In genomic region chr20:32678948-32679347, GRCh38 we compare ENCODE assay signal across 13 cellular contexts.
DNase-seq lines count a peak whose midpoint lies in the region; ATAC-seq and TF ChIP-seq lines count a peak whose summit lies in the region.
"Had no signal": no experiment of that assay in that cellular context is flagged by ENCODE, and none has a peak within 500 bp of the region (broad histone marks: within the 10 kb centered on the region; RNA-seq: fewer than 3 reads in every experiment).

No MANE protein-coding gene starts in this region.

- H3K9me3 ChIP-seq in NT2/D1 (ENCODE audit: insufficient read depth, low read length) = no peaks in the 10 kb centered on the region
- H3K9me3 ChIP-seq: tibial nerve had no signal

- no peak for TF ChIP-seq CTCF in foreskin fibroblast (IDR thresholded peaks at IDR 0.05; ENCODE audit: low read depth, low read length)

- H3K4me3 ChIP-seq in NT2/D1 (ENCODE audit: insufficient read length, low read depth) = no peak overlapping the region
- no peak overlapping the region for H3K4me3 ChIP-seq in foreskin fibroblast (ENCODE audit: low read depth in 1 of 2, low read length in 2 of 2)
- H3K4me3 ChIP-seq: tibial nerve had no signal

- DNase-seq in GM04504 (ENCODE audit: low read depth) = peak; percentile 61
- no peak for DNase-seq in NT2/D1 (ENCODE audit: low read depth, low spot score)
- peak; percentile 52 to 78 for DNase-seq in foreskin fibroblast
- DNase-seq in pons (ENCODE audit: low spot score) = peak; percentile 67
- DNase-seq in NCI-H2171 treated with DMSO at 0.1 percent for 48 hours (lab: John Stamatoyannopoulos, UW) = no peak
- no peak for DNase-seq in HuH-7.5 (ENCODE audit: low spot score)
- DNase-seq: activated naive CD4-positive, alpha-beta T cell treated with anti-CD3 and anti-CD28 coated beads, Interleukin-2, amount 10 ng/mL, durations not matched to agents 7 days and 5 days; NCI-H524 treated with DMSO at 0.1 percent for 48 hours; SIG-M5; small intestine had no signal

- peak overlapping the region; percentile 51 for H3K9ac ChIP-seq in NT2/D1 (ENCODE audit: insufficient read length, low read depth)

- ATAC-seq in GM21526 (IDR thresholded peaks at IDR 0.05; ENCODE audit: low FRiP score, unreplicated experiment) (no peak), HG03159 (IDR thresholded peaks at IDR 0.05; ENCODE audit: unreplicated experiment) (no peak)

- peaks cover 13% of the 10 kb centered on the region for H3K4me1 ChIP-seq in NT2/D1 (ENCODE audit: insufficient read depth, insufficient read length)

- no peaks in the 10 kb centered on the region for H3K36me3 ChIP-seq in NT2/D1 (ENCODE audit: insufficient read depth, insufficient read length, low read length)
- H3K36me3 ChIP-seq: tibial nerve had no signal

- H3K27me3 ChIP-seq in NT2/D1 (ENCODE audit: insufficient read depth, insufficient read length) = no peaks in the 10 kb centered on the region
- H3K27me3 ChIP-seq: tibial nerve had no signal

Comparison
In these comparisons a context has a peak if more than half of its experiments do, and no peak if none do; other contexts are left out.
1. DNase-seq: peak in GM04504 (single experiment), foreskin fibroblast (2 of 2) and pons (single experiment); none in NT2/D1 (single experiment), NCI-H2171 treated with DMSO at 0.1 percent for 48 hours (single experiment) and HuH-7.5 (single experiment).